ENCODE assay signal across 34 cellular contexts in genomic region chr13:81562598-81562997, GRCh38.
"Had no signal": no experiment of that assay in that cellular context is flagged by ENCODE, and none has a peak within 500 bp of the region (broad histone marks: within the 10 kb centered on the region; RNA-seq: fewer than 3 reads in every experiment).

No MANE protein-coding gene starts in this region.

- H3K9ac ChIP-seq: KMS-11 had no signal

- DNase-seq: Karpas-422, Kasumi-1, KG1, MG63, MM.1S, MV-4-11, NCI-H1048, NCI-H1092, NCI-H1092 treated with DMSO at 0.1 percent for 48 hours, NCI-H1105, NCI-H1105 treated with DMSO at 0.1 percent for 48 hours, NCI-H1417, NCI-H1417 treated with DMSO at 0.1 percent for 48 hours, NCI-H1436, NCI-H1436 treated with DMSO at 0.1 percent for 48 hours, NCI-H146, NCI-H1694, NCI-H1694 treated with DMSO at 0.1 percent for 48 hours, NCI-H187, NCI-H187 treated with DMSO at 0.1 percent for 48 hours, NCI-H1930, NCI-H2029, NCI-H2029 treated with DMSO at 0.1 percent for 48 hours, NCI-H2081, NCI-H2081 treated with DMSO at 0.1 percent for 48 hours, NCI-H2107, NCI-H2171, NCI-H2171 treated with DMSO at 0.1 percent for 48 hours, NCI-H2227 treated with DMSO at 0.1 percent for 48 hours, NCI-H226, NCI-H345, NCI-H446, NCI-H446 treated with DMSO at 0.1 percent for 48 hours had no signal

- H3K4me2 ChIP-seq: KMS-11 had no signal

- H3K4me3 ChIP-seq: MG63 had no signal

- H3K36me3 ChIP-seq: MG63 had no signal

- H3K27me3 ChIP-seq: MG63 had no signal

- H3K9me3 ChIP-seq: MG63 had no signal

- H3K27ac ChIP-seq: KMS-11 had no signal
